20 cellular contexts compared by ENCODE assay signal in the genomic region with DNA sequence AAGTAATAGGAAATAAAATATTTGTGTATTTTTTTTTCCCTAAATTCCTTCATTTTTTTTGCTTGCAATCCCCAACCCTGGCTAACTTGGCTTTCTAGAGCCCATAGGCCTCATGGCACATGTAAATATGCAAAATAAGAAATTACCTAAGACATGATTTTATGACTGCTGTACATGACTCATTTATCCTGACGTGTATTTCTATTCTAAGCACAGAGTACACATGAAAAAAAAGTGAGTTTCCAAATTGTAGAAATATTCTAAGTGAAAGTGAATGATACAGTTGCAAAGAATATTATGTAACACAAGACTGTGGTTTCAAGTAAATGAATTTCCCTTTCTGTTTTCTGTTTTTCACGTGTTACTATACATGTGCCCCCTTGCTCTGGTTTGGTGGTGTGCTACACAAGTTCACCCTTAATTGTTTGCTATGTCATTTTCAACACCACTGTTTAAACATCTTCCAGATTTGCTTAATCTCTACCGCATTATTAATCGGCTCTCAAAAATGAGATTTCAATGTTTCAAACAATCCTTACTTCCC.
DNase-seq lines count a peak whose midpoint lies in the region; ATAC-seq and TF ChIP-seq lines count a peak whose summit lies in the region.
"Had no signal": no experiment of that assay in that cellular context is flagged by ENCODE, and none has a peak within 500 bp of the region (broad histone marks: within the 10 kb centered on the region; RNA-seq: fewer than 3 reads in every experiment).

No MANE protein-coding gene starts in this region.

- intact Hi-C loops in HCT116 (cut with micrococcal nuclease), result no loop called here
- intact Hi-C loops in PC-3 (cut with micrococcal nuclease), result no loop called here

- no peaks in the 10 kb centered on the region for H3K4me1 ChIP-seq in HCT116 (ENCODE audit: control insufficient read depth in 1 of 2, insufficient read depth in 2 of 2, low read length in 2 of 2)
- H3K4me1 ChIP-seq in PC-3 (ENCODE audit: insufficient read depth, low read length), result peaks cover 5% of the 10 kb centered on the region; the same call in 1 of the 2 replicates
- H3K4me1 ChIP-seq: BE2C, spleen, vagina had no signal

- no peak for DNase-seq in HCT116 (ENCODE audit: low read depth, low spot score)
- peak; percentile 43 for DNase-seq in PC-3
- DNase-seq in caudate nucleus (lab: John Stamatoyannopoulos, UW), result peak in 3 of 61 donors; percentile 0 to 36 (median 4)
- DNase-seq in putamen (ENCODE audit: low spot score), result peak; percentile 39
- no peak for DNase-seq in HFFc6
- DNase-seq in UCSD-AML1 (lab: John Stamatoyannopoulos, UW; ENCODE audit: unreplicated experiment), result no peak
- DNase-seq in activated gamma-delta T cell (lab: John Stamatoyannopoulos, UW), result no peak
- no peak for DNase-seq in inferior parietal cortex (ENCODE audit: extremely low spot score)
- DNase-seq: activated CD4-positive, CD25-positive, alpha-beta regulatory T cell treated with anti-CD3 and anti-CD28 coated beads, Interleukin-2, amount 50 U/mL, for 72 hours; activated CD8-positive, alpha-beta memory T cell treated with anti-CD3 and anti-CD28 coated beads, Interleukin-2, amount 50 U/mL, for 4 hours; BE2C; central memory CD4-positive, alpha-beta T cell; NCI-H1694; ovary; spleen; stimulated activated naive CD8-positive, alpha-beta T cell treated with anti-CD3 and anti-CD28 coated beads, Interleukin-15, amount 100 ng/mL, for 72 hours had no signal

- CTCF ChIA-PET in HCT116 (lab: Charles Lee) (no interaction called here), PC-3 (lab: Charles Lee) (no interaction called here)

- no peak overlapping the region for H3K4me3 Mint-ChIP-seq in HFFc6
- H3K4me3 Mint-ChIP-seq: activated naive CD4-positive, alpha-beta T cell treated with anti-CD3 and anti-CD28 coated beads, Interleukin-2, amount 50 U/mL, for 24 hours; stimulated activated naive CD8-positive, alpha-beta T cell treated with anti-CD3 and anti-CD28 coated beads, Interleukin-15, amount 100 ng/mL, for 72 hours; T-helper 1 cell treated with Interleukin-12 subunit alpha and Interleukin-12 subunit beta and Interleukin-4 antibody, amounts not matched to agents 30 μg/mL and 1 μg/mL, for 36 hours had no signal

- H3K9me3 ChIP-seq in HCT116 (ENCODE audit: control insufficient read depth in 1 of 2, insufficient read depth in 1 of 2, low read depth in 1 of 2, low read length in 2 of 2) (no peaks in the 10 kb centered on the region), PC-3 (ENCODE audit: low read length) (no peaks in the 10 kb centered on the region)
- H3K9me3 ChIP-seq: BE2C, ovary, spleen, vagina had no signal

- H3K36me3 ChIP-seq in HCT116 (ENCODE audit: control insufficient read depth in 1 of 2, insufficient read depth in 2 of 2, low read length in 2 of 2) (no peaks in the 10 kb centered on the region), PC-3 (ENCODE audit: low read depth, low read length) (no peaks in the 10 kb centered on the region)
- H3K36me3 ChIP-seq: BE2C, ovary, spleen, vagina had no signal

- BruUV-seq in HCT116 (replicated peaks; lab: Mats Ljungman, UMichigan) (no TSS peak), PC-3 (replicated peaks; lab: Mats Ljungman, UMichigan) (no TSS peak)

- no peak overlapping the region for H2AFZ ChIP-seq in HCT116 (ENCODE audit: low read depth, low read length, poor library complexity, severe bottlenecking)
- no peak overlapping the region for H2AFZ ChIP-seq in PC-3 (ENCODE audit: low read length)

- TF ChIP-seq CTCF in HCT116 (IDR thresholded peaks at IDR 0.05 in 2 of 3, conservative IDR thresholded peaks at IDR 0.05 in 1 of 3; ENCODE audit: borderline replicate concordance in 1 of 3, insufficient read depth in 1 of 3, low read depth in 2 of 3, low read length in 2 of 3) (no peak), PC-3 (conservative IDR thresholded peaks at IDR 0.05; ENCODE audit: low read depth, low read length) (no peak), HFFc6 (IDR thresholded peaks at IDR 0.05) (no peak)

- H4K20me1 ChIP-seq in HCT116 (ENCODE audit: insufficient read depth) (no peaks in the 10 kb centered on the region), PC-3 (ENCODE audit: low read length) (no peaks in the 10 kb centered on the region)

- H3K9me2 ChIP-seq in HCT116 (ENCODE audit: insufficient read depth) (no peaks in the 10 kb centered on the region), PC-3 (replicated peaks; ENCODE audit: low read length) (no peaks in the 10 kb centered on the region)

- POLR2A ChIA-PET in HCT116 (lab: Charles Lee) (no interaction called here), PC-3 (lab: Charles Lee; ENCODE audit: unreplicated experiment) (no interaction called here)

- no peak for TF ChIP-seq POLR2A in HCT116 (IDR thresholded peaks at IDR 0.05; ENCODE audit: borderline replicate concordance, extremely low read depth, insufficient read depth, insufficient read length)

- H3K4me2 ChIP-seq in HCT116 (ENCODE audit: low read length) (no peak overlapping the region), PC-3 (ENCODE audit: low read length) (peak overlapping the region; percentile 14; the same call in 1 of the 2 replicates)
- H3K4me2 ChIP-seq: KMS-11 had no signal

- no peaks in the 10 kb centered on the region for H3K4me1 Mint-ChIP-seq in HFFc6 (ENCODE audit: low read depth)
- H3K4me1 Mint-ChIP-seq: activated naive CD4-positive, alpha-beta T cell treated with anti-CD3 and anti-CD28 coated beads, Interleukin-2, amount 50 U/mL, for 24 hours; stimulated activated naive CD8-positive, alpha-beta T cell treated with anti-CD3 and anti-CD28 coated beads, Interleukin-15, amount 100 ng/mL, for 72 hours had no signal

- H3K27me3 ChIP-seq in HCT116 (ENCODE audit: insufficient read depth, low read length) (no peaks in the 10 kb centered on the region), PC-3 (ENCODE audit: low read length) (no peaks in the 10 kb centered on the region)
- H3K27me3 ChIP-seq: BE2C, ovary, spleen, vagina had no signal

- ATAC-seq in HCT116, result no peak
- peak; percentile 84 for ATAC-seq in PC-3
- ATAC-seq: stimulated activated naive CD8-positive, alpha-beta T cell treated with anti-CD3 and anti-CD28 coated beads, Interleukin-15, amount 100 ng/mL, for 72 hours had no signal

- H3K27me3 Mint-ChIP-seq in HFFc6 (ENCODE audit: insufficient read depth), result no peaks in the 10 kb centered on the region
- H3K27me3 Mint-ChIP-seq: activated naive CD4-positive, alpha-beta T cell treated with anti-CD3 and anti-CD28 coated beads, Interleukin-2, amount 50 U/mL, for 24 hours; stimulated activated naive CD8-positive, alpha-beta T cell treated with anti-CD3 and anti-CD28 coated beads, Interleukin-15, amount 100 ng/mL, for 72 hours had no signal

- TF ChIP-seq RAD21 in HCT116 (IDR thresholded peaks at IDR 0.05; ENCODE audit: low read depth), result no peak

- H3K4me3 ChIP-seq in HCT116 (replicated peaks in 1 of 2; ENCODE audit: low read depth in 1 of 2, low read length in 2 of 2) (no peak overlapping the region), PC-3 (ENCODE audit: low read length) (no peak overlapping the region)
- H3K4me3 ChIP-seq: ovary, spleen, vagina had no signal

- H3F3A ChIP-seq in PC-3 (ENCODE audit: low read length, unreplicated experiment), result no peaks in the 10 kb centered on the region

- RAD21 ChIA-PET in HCT116 (lab: Charles Lee; ENCODE audit: low non-redundant PET in 1 of 2, low total read pairs in 2 of 2, uncharacterized antibody in 2 of 2, unreplicated experiment in 2 of 2), result no interaction called here

- peaks cover 28% of the 10 kb centered on the region for H3K9me3 Mint-ChIP-seq in HFFc6
- H3K9me3 Mint-ChIP-seq: T-helper 1 cell treated with Interleukin-12 subunit alpha and Interleukin-12 subunit beta and Interleukin-4 antibody, amounts not matched to agents 30 μg/mL and 1 μg/mL, for 36 hours had no signal

- no peaks in the 10 kb centered on the region for H3K36me3 Mint-ChIP-seq in HFFc6 (ENCODE audit: low read depth)
- H3K36me3 Mint-ChIP-seq: activated naive CD4-positive, alpha-beta T cell treated with anti-CD3 and anti-CD28 coated beads, Interleukin-2, amount 50 U/mL, for 24 hours had no signal

- H3K79me2 ChIP-seq in HCT116 (ENCODE audit: insufficient read depth, low read length) (no peaks in the 10 kb centered on the region), PC-3 (ENCODE audit: low read length) (no peaks in the 10 kb centered on the region)

- H3K27ac Mint-ChIP-seq in HFFc6, result no peak overlapping the region
- H3K27ac Mint-ChIP-seq: activated naive CD4-positive, alpha-beta T cell treated with anti-CD3 and anti-CD28 coated beads, Interleukin-2, amount 50 U/mL, for 24 hours; stimulated activated naive CD8-positive, alpha-beta T cell treated with anti-CD3 and anti-CD28 coated beads, Interleukin-15, amount 100 ng/mL, for 72 hours; T-helper 1 cell treated with Interleukin-12 subunit alpha and Interleukin-12 subunit beta and Interleukin-4 antibody, amounts not matched to agents 30 μg/mL and 1 μg/mL, for 36 hours had no signal

- H3K9ac ChIP-seq in HCT116 (ENCODE audit: low read length) (no peak overlapping the region), PC-3 (ENCODE audit: low read length) (no peak overlapping the region)
- H3K9ac ChIP-seq: KMS-11 had no signal

- H3K27ac ChIP-seq in HCT116 (ENCODE audit: low read depth, low read length) (no peak overlapping the region), PC-3 (ENCODE audit: low read length) (no peak overlapping the region), caudate nucleus (ENCODE audit: low read depth, low read length) (peak overlapping the region; percentile 68)
- H3K27ac ChIP-seq: KMS-11, ovary, spleen, vagina had no signal

TF ChIP-seq in HCT116, 20 proteins besides CTCF, POLR2A, EP300 and RAD21:
- TF ChIP-seq POLR2AphosphoS5 (IDR thresholded peaks at IDR 0.05; ENCODE audit: low read depth, low read length), result no peak
- TF ChIP-seq ZNF274 (IDR thresholded peaks at IDR 0.05; ENCODE audit: low read depth, low read length), result no peak
- TF ChIP-seq EZH2 (IDR thresholded peaks at IDR 0.05), result no peak
- TF ChIP-seq ELF1 (IDR thresholded peaks at IDR 0.05; ENCODE audit: borderline replicate concordance, low read depth), result 0 out of 2 replicates have a peak, but pooled peaks have one; percentile 5
- no peak for TF ChIP-seq EGR1 (IDR thresholded peaks at IDR 0.05; ENCODE audit: low read depth)

Comparison
In these comparisons a context has a peak if more than half of its experiments do, and no peak if none do; other contexts are left out.
1. DNase-seq: peak in PC-3 (single experiment) and putamen (single experiment); none in HCT116 (single experiment), HFFc6 (single experiment), UCSD-AML1 (single experiment), activated gamma-delta T cell (single experiment) and inferior parietal cortex (single experiment).